1 cellular context compared by ENCODE assay signal in the genomic region with DNA sequence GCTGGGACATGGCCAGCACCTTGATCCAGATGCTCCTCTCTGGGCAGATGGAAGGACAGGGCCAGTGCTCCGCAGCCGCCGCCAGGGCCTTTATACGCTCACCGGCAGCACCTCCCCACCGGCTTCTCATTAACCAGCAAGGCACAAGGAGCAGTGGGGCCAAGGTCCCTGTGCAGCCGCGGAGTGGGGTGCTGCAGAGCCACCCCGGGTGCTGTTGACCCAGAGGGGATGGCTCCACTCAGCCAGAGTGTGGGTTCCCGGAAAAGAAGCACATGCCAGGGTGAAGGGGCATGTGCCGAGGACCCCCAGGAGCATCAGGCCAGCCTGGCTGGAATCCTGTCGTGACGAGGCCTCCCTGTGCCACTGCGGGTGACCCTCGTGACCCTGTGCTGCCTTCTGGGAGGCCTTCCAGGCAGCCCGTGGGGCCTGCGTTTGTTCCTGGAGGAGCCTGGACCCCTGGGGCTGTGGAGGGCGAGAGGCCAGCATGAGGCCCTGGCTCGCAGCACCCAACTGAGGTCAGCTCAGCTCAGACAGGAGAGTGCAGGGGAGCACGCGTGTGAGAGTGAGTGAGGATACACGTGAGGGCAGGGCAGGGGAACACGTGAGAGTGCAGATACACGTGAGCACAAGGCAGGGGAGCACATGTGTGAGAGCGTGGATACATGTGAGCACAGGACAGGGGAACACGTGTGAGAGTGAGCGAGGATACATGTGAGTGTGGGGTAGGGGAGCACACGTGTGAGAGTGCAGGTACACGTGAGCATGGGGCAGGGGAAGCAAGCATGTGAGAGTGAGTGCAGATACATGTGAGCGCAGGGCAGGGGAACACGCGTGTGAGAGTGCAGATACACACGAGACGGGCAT.
TF ChIP-seq lines count a peak whose summit lies in the region.

A gene with protein sequence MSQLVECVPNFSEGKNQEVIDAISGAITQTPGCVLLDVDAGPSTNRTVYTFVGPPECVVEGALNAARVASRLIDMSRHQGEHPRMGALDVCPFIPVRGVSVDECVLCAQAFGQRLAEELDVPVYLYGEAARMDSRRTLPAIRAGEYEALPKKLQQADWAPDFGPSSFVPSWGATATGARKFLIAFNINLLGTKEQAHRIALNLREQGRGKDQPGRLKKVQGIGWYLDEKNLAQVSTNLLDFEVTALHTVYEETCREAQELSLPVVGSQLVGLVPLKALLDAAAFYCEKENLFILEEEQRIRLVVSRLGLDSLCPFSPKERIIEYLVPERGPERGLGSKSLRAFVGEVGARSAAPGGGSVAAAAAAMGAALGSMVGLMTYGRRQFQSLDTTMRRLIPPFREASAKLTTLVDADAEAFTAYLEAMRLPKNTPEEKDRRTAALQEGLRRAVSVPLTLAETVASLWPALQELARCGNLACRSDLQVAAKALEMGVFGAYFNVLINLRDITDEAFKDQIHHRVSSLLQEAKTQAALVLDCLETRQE (minus strand): TSS at position 66 of the 864 bp plus-strand sequence. CDS start 56 bp downstream, at position 10.

TF ChIP-seq in HepG2, 621 proteins besides CTCF, POLR2A, EP300 and RAD21 (continued from another document and continues in another):
- TF ChIP-seq, protein P1, sequence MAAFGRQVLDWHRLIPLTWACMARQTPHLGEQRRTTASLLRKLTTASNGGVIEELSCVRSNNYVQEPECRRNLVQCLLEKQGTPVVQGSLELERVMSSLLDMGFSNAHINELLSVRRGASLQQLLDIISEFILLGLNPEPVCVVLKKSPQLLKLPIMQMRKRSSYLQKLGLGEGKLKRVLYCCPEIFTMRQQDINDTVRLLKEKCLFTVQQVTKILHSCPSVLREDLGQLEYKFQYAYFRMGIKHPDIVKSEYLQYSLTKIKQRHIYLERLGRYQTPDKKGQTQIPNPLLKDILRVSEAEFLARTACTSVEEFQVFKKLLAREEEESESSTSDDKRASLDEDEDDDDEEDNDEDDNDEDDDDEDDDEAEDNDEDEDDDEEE (CRISPR knock-in tag; IDR thresholded peaks at IDR 0.05) = no peak
- TF ChIP-seq KMT2B (CRISPR knock-in tag; IDR thresholded peaks at IDR 0.05) (no peak; the same call in 1 of the 2 replicates), BRCA1 (CRISPR knock-in tag; IDR thresholded peaks at IDR 0.05) (no peak), THAP9 (CRISPR knock-in tag; IDR thresholded peaks at IDR 0.05; ENCODE audit: borderline replicate concordance) (peak; percentile 72; the same call in 1 of the 2 replicates), ZNF296 (CRISPR knock-in tag; conservative IDR thresholded peaks at IDR 0.05) (peak; percentile 71; the same call in 1 of the 2 replicates), ZNF253 (CRISPR knock-in tag; IDR thresholded peaks at IDR 0.05; ENCODE audit: borderline replicate concordance) (no peak), NFE2L1 (CRISPR knock-in tag; IDR thresholded peaks at IDR 0.05; ENCODE audit: borderline replicate concordance) (peak; percentile 79; the same call in 1 of the 2 replicates), ARNT (IDR thresholded peaks at IDR 0.05) (no peak), POLR2AphosphoS5 (IDR thresholded peaks at IDR 0.05; ENCODE audit: low read depth, low read length) (peak; percentile 99), RARA (CRISPR knock-in tag; IDR thresholded peaks at IDR 0.05) (peak; percentile 51; the same call in 1 of the 2 replicates), NFYB (CRISPR knock-in tag; IDR thresholded peaks at IDR 0.05) (no peak), NR2F2 (IDR thresholded peaks at IDR 0.05; ENCODE audit: borderline replicate concordance, low read depth) (no peak), ZNF274 (CRISPR knock-in tag; IDR thresholded peaks at IDR 0.05) (0 out of 2 replicates have a peak, but pooled peaks have one; percentile 45), ZNF263 (CRISPR knock-in tag; IDR thresholded peaks at IDR 0.05) (peak; percentile 86), DMAP1 (CRISPR knock-in tag; IDR thresholded peaks at IDR 0.05) (peak; percentile 82), GABPB1 (CRISPR knock-in tag; IDR thresholded peaks at IDR 0.05) (peak; percentile 46; the same call in 1 of the 2 replicates), ZNF331 (CRISPR knock-in tag; IDR thresholded peaks at IDR 0.05) (0 out of 2 replicates have a peak, but pooled peaks have one; percentile 67), MTF2 (CRISPR knock-in tag; IDR thresholded peaks at IDR 0.05; ENCODE audit: borderline replicate concordance) (0 out of 2 replicates have a peak, but pooled peaks have one; percentile 86), SP1 (IDR thresholded peaks at IDR 0.05) (no peak), SP1 (CRISPR knock-in tag; IDR thresholded peaks at IDR 0.05) (no peak), U2AF1 (optimal IDR thresholded peaks at IDR 0.05; ENCODE audit: low read depth, low read length) (no peak), IRF2 (CRISPR knock-in tag; IDR thresholded peaks at IDR 0.05) (no peak), TEAD3 (CRISPR knock-in tag; optimal IDR thresholded peaks at IDR 0.05; ENCODE audit: borderline replicate concordance) (peak; percentile 34), MLLT10 (CRISPR knock-in tag; IDR thresholded peaks at IDR 0.05) (no peak), ATRX (CRISPR knock-in tag; IDR thresholded peaks at IDR 0.05; ENCODE audit: borderline replicate concordance) (no peak), FOSL2 (CRISPR knock-in tag; IDR thresholded peaks at IDR 0.05) (peak; percentile 7; the same call in 1 of the 2 replicates), ELF3 (CRISPR knock-in tag; IDR thresholded peaks at IDR 0.05) (peak; percentile 29; the same call in 1 of the 2 replicates), ZNF3 (CRISPR knock-in tag; IDR thresholded peaks at IDR 0.05) (no peak), ZFP1 (CRISPR knock-in tag; IDR thresholded peaks at IDR 0.05) (no peak), HOXD1 (CRISPR knock-in tag; IDR thresholded peaks at IDR 0.05) (no peak), ZSCAN25 (CRISPR knock-in tag; IDR thresholded peaks at IDR 0.05) (peak; percentile 82), SP5 (CRISPR knock-in tag; IDR thresholded peaks at IDR 0.05; ENCODE audit: borderline replicate concordance, low read depth) (no peak; the same call in none of the 2 replicates), THAP11 (CRISPR knock-in tag; IDR thresholded peaks at IDR 0.05) (peak; percentile 34; the same call in 1 of the 2 replicates), ZNF260 (CRISPR knock-in tag; IDR thresholded peaks at IDR 0.05; ENCODE audit: borderline replicate concordance, low read depth) (no peak), ZNF737 (CRISPR knock-in tag; IDR thresholded peaks at IDR 0.05; ENCODE audit: borderline replicate concordance) (no peak), KMT2A (CRISPR knock-in tag; IDR thresholded peaks at IDR 0.05) (no peak; the same call in 1 of the 2 replicates), KAT7 (CRISPR knock-in tag; IDR thresholded peaks at IDR 0.05; ENCODE audit: borderline replicate concordance) (no peak), MYC (CRISPR knock-in tag; IDR thresholded peaks at IDR 0.05; ENCODE audit: borderline replicate concordance) (peak; percentile 77), MIXL1 (CRISPR knock-in tag; IDR thresholded peaks at IDR 0.05) (peak; percentile 68; the same call in 1 of the 2 replicates), ZNF530 (CRISPR knock-in tag; IDR thresholded peaks at IDR 0.05; ENCODE audit: low read depth) (no peak), ELF1 (CRISPR knock-in tag; IDR thresholded peaks at IDR 0.05) (no peak; the same call in 1 of the 2 replicates), ZNF335 (CRISPR knock-in tag; IDR thresholded peaks at IDR 0.05) (no peak), SP2 (CRISPR knock-in tag; IDR thresholded peaks at IDR 0.05) (no peak), ZNF782 (CRISPR knock-in tag; IDR thresholded peaks at IDR 0.05; ENCODE audit: borderline replicate concordance) (peak; percentile 21; the same call in 1 of the 2 replicates), ZBTB42 (CRISPR knock-in tag; IDR thresholded peaks at IDR 0.05) (no peak)
- TF ChIP-seq, protein P2, sequence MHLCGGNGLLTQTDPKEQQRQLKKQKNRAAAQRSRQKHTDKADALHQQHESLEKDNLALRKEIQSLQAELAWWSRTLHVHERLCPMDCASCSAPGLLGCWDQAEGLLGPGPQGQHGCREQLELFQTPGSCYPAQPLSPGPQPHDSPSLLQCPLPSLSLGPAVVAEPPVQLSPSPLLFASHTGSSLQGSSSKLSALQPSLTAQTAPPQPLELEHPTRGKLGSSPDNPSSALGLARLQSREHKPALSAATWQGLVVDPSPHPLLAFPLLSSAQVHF (CRISPR knock-in tag; IDR thresholded peaks at IDR 0.05) = peak; percentile 84; the same call in 1 of the 2 replicates
- TF ChIP-seq, protein P3, sequence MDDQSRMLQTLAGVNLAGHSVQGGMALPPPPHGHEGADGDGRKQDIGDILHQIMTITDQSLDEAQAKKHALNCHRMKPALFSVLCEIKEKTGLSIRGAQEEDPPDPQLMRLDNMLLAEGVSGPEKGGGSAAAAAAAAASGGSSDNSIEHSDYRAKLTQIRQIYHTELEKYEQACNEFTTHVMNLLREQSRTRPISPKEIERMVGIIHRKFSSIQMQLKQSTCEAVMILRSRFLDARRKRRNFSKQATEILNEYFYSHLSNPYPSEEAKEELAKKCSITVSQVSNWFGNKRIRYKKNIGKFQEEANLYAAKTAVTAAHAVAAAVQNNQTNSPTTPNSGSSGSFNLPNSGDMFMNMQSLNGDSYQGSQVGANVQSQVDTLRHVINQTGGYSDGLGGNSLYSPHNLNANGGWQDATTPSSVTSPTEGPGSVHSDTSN (CRISPR knock-in tag; IDR thresholded peaks at IDR 0.05; ENCODE audit: borderline replicate concordance) = no peak
- TF ChIP-seq, protein P4, sequence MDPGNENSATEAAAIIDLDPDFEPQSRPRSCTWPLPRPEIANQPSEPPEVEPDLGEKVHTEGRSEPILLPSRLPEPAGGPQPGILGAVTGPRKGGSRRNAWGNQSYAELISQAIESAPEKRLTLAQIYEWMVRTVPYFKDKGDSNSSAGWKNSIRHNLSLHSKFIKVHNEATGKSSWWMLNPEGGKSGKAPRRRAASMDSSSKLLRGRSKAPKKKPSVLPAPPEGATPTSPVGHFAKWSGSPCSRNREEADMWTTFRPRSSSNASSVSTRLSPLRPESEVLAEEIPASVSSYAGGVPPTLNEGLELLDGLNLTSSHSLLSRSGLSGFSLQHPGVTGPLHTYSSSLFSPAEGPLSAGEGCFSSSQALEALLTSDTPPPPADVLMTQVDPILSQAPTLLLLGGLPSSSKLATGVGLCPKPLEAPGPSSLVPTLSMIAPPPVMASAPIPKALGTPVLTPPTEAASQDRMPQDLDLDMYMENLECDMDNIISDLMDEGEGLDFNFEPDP (CRISPR knock-in tag; conservative IDR thresholded peaks at IDR 0.05) = 0 out of 2 replicates have a peak, but pooled peaks have one; percentile 77
- TF ChIP-seq, protein P5, sequence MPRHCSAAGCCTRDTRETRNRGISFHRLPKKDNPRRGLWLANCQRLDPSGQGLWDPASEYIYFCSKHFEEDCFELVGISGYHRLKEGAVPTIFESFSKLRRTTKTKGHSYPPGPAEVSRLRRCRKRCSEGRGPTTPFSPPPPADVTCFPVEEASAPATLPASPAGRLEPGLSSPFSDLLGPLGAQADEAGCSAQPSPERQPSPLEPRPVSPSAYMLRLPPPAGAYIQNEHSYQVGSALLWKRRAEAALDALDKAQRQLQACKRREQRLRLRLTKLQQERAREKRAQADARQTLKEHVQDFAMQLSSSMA (CRISPR knock-in tag; IDR thresholded peaks at IDR 0.05) = no peak; the same call in 1 of the 2 replicates
- TF ChIP-seq, protein P6, sequence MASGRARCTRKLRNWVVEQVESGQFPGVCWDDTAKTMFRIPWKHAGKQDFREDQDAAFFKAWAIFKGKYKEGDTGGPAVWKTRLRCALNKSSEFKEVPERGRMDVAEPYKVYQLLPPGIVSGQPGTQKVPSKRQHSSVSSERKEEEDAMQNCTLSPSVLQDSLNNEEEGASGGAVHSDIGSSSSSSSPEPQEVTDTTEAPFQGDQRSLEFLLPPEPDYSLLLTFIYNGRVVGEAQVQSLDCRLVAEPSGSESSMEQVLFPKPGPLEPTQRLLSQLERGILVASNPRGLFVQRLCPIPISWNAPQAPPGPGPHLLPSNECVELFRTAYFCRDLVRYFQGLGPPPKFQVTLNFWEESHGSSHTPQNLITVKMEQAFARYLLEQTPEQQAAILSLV (CRISPR knock-in tag; IDR thresholded peaks at IDR 0.05; ENCODE audit: borderline replicate concordance) = peak; percentile 55; the same call in 1 of the 2 replicates
- TF ChIP-seq, protein P7, sequence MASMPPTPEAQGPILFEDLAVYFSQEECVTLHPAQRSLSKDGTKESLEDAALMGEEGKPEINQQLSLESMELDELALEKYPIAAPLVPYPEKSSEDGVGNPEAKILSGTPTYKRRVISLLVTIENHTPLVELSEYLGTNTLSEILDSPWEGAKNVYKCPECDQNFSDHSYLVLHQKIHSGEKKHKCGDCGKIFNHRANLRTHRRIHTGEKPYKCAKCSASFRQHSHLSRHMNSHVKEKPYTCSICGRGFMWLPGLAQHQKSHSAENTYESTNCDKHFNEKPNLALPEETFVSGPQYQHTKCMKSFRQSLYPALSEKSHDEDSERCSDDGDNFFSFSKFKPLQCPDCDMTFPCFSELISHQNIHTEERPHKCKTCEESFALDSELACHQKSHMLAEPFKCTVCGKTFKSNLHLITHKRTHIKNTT (CRISPR knock-in tag; IDR thresholded peaks at IDR 0.05) = no peak
